In genomic region chr2:240112914-240113690, GRCh38 we compare ENCODE assay signal across 29 cellular contexts. TPM values are rescaled to one million over a fixed set of nuclear protein-coding genes. Genes with fewer than 3 reads are reported as not detected.
"Had no signal": no experiment of that assay in that cellular context is flagged by ENCODE, and none has a peak within 500 bp of the region (broad histone marks: within the 10 kb centered on the region; RNA-seq: fewer than 3 reads in every experiment).

No MANE protein-coding gene starts in this region.

- H3K4me3 Mint-ChIP-seq: activated CD8-positive, alpha-beta T cell treated with anti-CD3 and anti-CD28 coated beads, Interleukin-2, amount 10 ng/mL, durations not matched to agents 7 days and 5 days; activated naive CD4-positive, alpha-beta T cell treated with anti-CD3 and anti-CD28 coated beads, Interleukin-2, amount 50 U/mL, for 24 hours; activated T-helper 1 cell treated with anti-CD3 and anti-CD28 coated beads, Interleukin-12 subunit alpha, Interleukin-12 subunit beta, Interleukin-2, Interleukin-4 antibody, amounts not matched to agents 30 ng/mL and 10 ng/mL and 1 ng/mL, durations not matched to agents 14 hours and 24 hours and 36 hours; central memory CD8-positive, alpha-beta T cell; T-helper 1 cell treated with Interleukin-12 subunit alpha and Interleukin-12 subunit beta and Interleukin-4 antibody, amounts not matched to agents 30 μg/mL and 1 μg/mL, for 36 hours had no signal

- H3K9me3 ChIP-seq: body of pancreas, SJCRH30 had no signal

- H3K4me1 ChIP-seq: body of pancreas, SJCRH30 had no signal

- H3K27ac ChIP-seq: body of pancreas, SJCRH30 had no signal

- ATAC-seq: activated CD8-positive, alpha-beta T cell treated with anti-CD3 and anti-CD28 coated beads, Interleukin-2, amount 10 ng/mL, durations not matched to agents 7 days and 5 days; body of pancreas; Panc1; Right ventricle myocardium inferior had no signal

- H3K27ac Mint-ChIP-seq: activated CD8-positive, alpha-beta T cell treated with anti-CD3 and anti-CD28 coated beads, Interleukin-2, amount 10 ng/mL, durations not matched to agents 7 days and 5 days; activated naive CD4-positive, alpha-beta T cell treated with anti-CD3 and anti-CD28 coated beads, Interleukin-2, amount 50 U/mL, for 24 hours; activated T-helper 1 cell treated with anti-CD3 and anti-CD28 coated beads, Interleukin-12 subunit alpha, Interleukin-12 subunit beta, Interleukin-2, Interleukin-4 antibody, amounts not matched to agents 30 ng/mL and 10 ng/mL and 1 ng/mL, durations not matched to agents 14 hours and 24 hours and 36 hours; T-helper 1 cell treated with Interleukin-12 subunit alpha and Interleukin-12 subunit beta and Interleukin-4 antibody, amounts not matched to agents 30 μg/mL and 1 μg/mL, for 36 hours had no signal

- H3K27me3 ChIP-seq: body of pancreas had no signal

- H3K36me3 Mint-ChIP-seq: activated naive CD4-positive, alpha-beta T cell treated with anti-CD3 and anti-CD28 coated beads, Interleukin-2, amount 50 U/mL, for 24 hours had no signal

- H3K9me3 Mint-ChIP-seq: activated naive CD4-positive, alpha-beta T cell treated with anti-CD3 and anti-CD28 coated beads, Interleukin-2, amount 50 U/mL, for 24 hours; activated T-helper 1 cell treated with anti-CD3 and anti-CD28 coated beads, Interleukin-12 subunit alpha, Interleukin-12 subunit beta, Interleukin-2, Interleukin-4 antibody, amounts not matched to agents 30 ng/mL and 10 ng/mL and 1 ng/mL, durations not matched to agents 14 hours and 24 hours and 36 hours; central memory CD8-positive, alpha-beta T cell; T-helper 1 cell treated with Interleukin-12 subunit alpha and Interleukin-12 subunit beta and Interleukin-4 antibody, amounts not matched to agents 30 μg/mL and 1 μg/mL, for 36 hours had no signal

- H3K4me1 Mint-ChIP-seq: activated naive CD4-positive, alpha-beta T cell treated with anti-CD3 and anti-CD28 coated beads, Interleukin-2, amount 50 U/mL, for 24 hours; central memory CD8-positive, alpha-beta T cell had no signal

- H3K4me3 ChIP-seq: body of pancreas, SJCRH30 had no signal

- DNase-seq: activated CD4-positive, alpha-beta T cell treated with anti-CD3 and anti-CD28 coated beads for 48 hours; activated CD4-positive, alpha-beta T cell treated with anti-CD3 and anti-CD28 coated beads, Interleukin-2, amount 50 U/mL, for 4 hours; activated CD4-positive, CD25-positive, alpha-beta regulatory T cell treated with anti-CD3 and anti-CD28 coated beads, Interleukin-2, amount 50 U/mL, for 72 hours; activated CD8-positive, alpha-beta memory T cell treated with anti-CD3 and anti-CD28 coated beads, Interleukin-2, amount 50 U/mL, for 48 hours; activated CD8-positive, alpha-beta T cell treated with anti-CD3 and anti-CD28 coated beads, Interleukin-2, amount 10 ng/mL, durations not matched to agents 7 days and 5 days; activated effector memory CD4-positive, alpha-beta T cell treated with Interleukin-2 at 50 U/mL for 16 hours; activated naive CD4-positive, alpha-beta T cell; activated T-cell treated with anti-CD3 and anti-CD28 coated beads, Interleukin-2, amount 50 U/mL, for 1 hour; aorta; body of pancreas; KG1; NCI-H1048; NCI-H1930; NCI-H2171; NCI-H226; NCI-H526 treated with DMSO at 0.1 percent for 48 hours; NCI-H82; OCI-M1; RPMI8226; SJCRH30 had no signal

- H3K36me3 ChIP-seq: SJCRH30 had no signal

RNA-seq across cellular contexts. Expression of gene OTOS, which starts 27.4 kb away (rescaled TPM):
- total RNA-seq: activated CD8-positive, alpha-beta T cell treated with anti-CD3 and anti-CD28 coated beads, Interleukin-2, amount 10 ng/mL, durations not matched to agents 7 days and 5 days; activated T-helper 1 cell treated with anti-CD3 and anti-CD28 coated beads, Interleukin-12 subunit alpha, Interleukin-12 subunit beta, Interleukin-2, Interleukin-4 antibody, amounts not matched to agents 30 ng/mL and 10 ng/mL and 1 ng/mL, durations not matched to agents 14 hours and 24 hours and 36 hours; aorta; body of pancreas; LHCN-M2; M059J; NCI-H460; Right ventricle myocardium inferior; SJCRH30 had no signal
- polyA plus RNA-seq: aorta had no signal

RNA-seq across cellular contexts. Expression of gene OR6B3, which starts 59.8 kb away (rescaled TPM):
- total RNA-seq: activated CD8-positive, alpha-beta T cell treated with anti-CD3 and anti-CD28 coated beads, Interleukin-2, amount 10 ng/mL, durations not matched to agents 7 days and 5 days; activated T-helper 1 cell treated with anti-CD3 and anti-CD28 coated beads, Interleukin-12 subunit alpha, Interleukin-12 subunit beta, Interleukin-2, Interleukin-4 antibody, amounts not matched to agents 30 ng/mL and 10 ng/mL and 1 ng/mL, durations not matched to agents 14 hours and 24 hours and 36 hours; aorta; body of pancreas; LHCN-M2; M059J; NCI-H460; Right ventricle myocardium inferior; SJCRH30 had no signal
- polyA plus RNA-seq: aorta had no signal
